1 cellular context compared by ENCODE assay signal in genomic region chr4:88609794-88610193, GRCh38.
TF ChIP-seq lines count a peak whose summit lies in the region.

No MANE protein-coding gene starts in this region.

TF ChIP-seq in GM12878, 131 proteins besides CTCF, POLR2A, EP300 and RAD21:
- 0 out of 2 replicates have a peak, but pooled peaks have one; percentile 30 for TF ChIP-seq YY1 (IDR thresholded peaks at IDR 0.05; ENCODE audit: low read depth, low read length)
